ENCODE assay signal across 8 cellular contexts in genomic region chr1:29202053-29202452, GRCh38. TPM values are rescaled to one million over a fixed set of nuclear protein-coding genes. Genes with fewer than 3 reads are reported as not detected.
A peak's percentile ranks its signal among the peaks of the same experiment; 100 is the strongest.
DNase-seq lines count a peak whose midpoint lies in the region; ATAC-seq and TF ChIP-seq lines count a peak whose summit lies in the region.

No MANE protein-coding gene starts in this region.

- peaks cover 89% of the 10 kb centered on the region for H3K36me3 Mint-ChIP-seq in activated T-cell treated with anti-CD3 and anti-CD28 coated beads, Interleukin-2, amount 50 U/mL, for 24 hours (ENCODE audit: low read depth)

- peaks cover 9% of the 10 kb centered on the region for H3K4me1 ChIP-seq in body of pancreas
- H3K4me1 ChIP-seq in mesodermal cell (ENCODE audit: control insufficient read depth, insufficient read depth, low read length, poor library complexity, severe bottlenecking) = peaks cover 29% of the 10 kb centered on the region
- no peaks in the 10 kb centered on the region for H3K4me1 ChIP-seq in urinary bladder (ENCODE audit: insufficient read depth)

- ATAC-seq in body of pancreas = no peak

- no peaks in the 10 kb centered on the region for H3K9me3 Mint-ChIP-seq in activated T-cell treated with anti-CD3 and anti-CD28 coated beads, Interleukin-2, amount 50 U/mL, for 24 hours

- no peak overlapping the region for H3K4me3 ChIP-seq in body of pancreas
- H3K4me3 ChIP-seq in mesodermal cell (ENCODE audit: extremely low read depth, insufficient read depth, low read length, poor library complexity, severe bottlenecking) = no peak overlapping the region
- no peak overlapping the region for H3K4me3 ChIP-seq in urinary bladder (ENCODE audit: low read depth, low read length)

- H3K27me3 Mint-ChIP-seq in activated T-cell treated with anti-CD3 and anti-CD28 coated beads, Interleukin-2, amount 50 U/mL, for 24 hours = no peaks in the 10 kb centered on the region

- peaks cover 13% of the 10 kb centered on the region for H3K4me1 Mint-ChIP-seq in activated T-cell treated with anti-CD3 and anti-CD28 coated beads, Interleukin-2, amount 50 U/mL, for 24 hours (ENCODE audit: low read depth)

- no peak for TF ChIP-seq CTCF in body of pancreas (IDR thresholded peaks at IDR 0.05)

- no peak for TF ChIP-seq POLR2A in body of pancreas (IDR thresholded peaks at IDR 0.05)

- intact Hi-C loops in body of pancreas (cut with DNase I) = no loop called here

- H3K27ac ChIP-seq in body of pancreas = peak overlapping the region; percentile 18 to 62 (median 54)
- peak overlapping the region; percentile 86 for H3K27ac ChIP-seq in mesodermal cell (ENCODE audit: low read depth, low read length, severe bottlenecking)
- peak overlapping the region; percentile 19 for H3K27ac ChIP-seq in urinary bladder (ENCODE audit: low read depth)

- H3K36me3 ChIP-seq in body of pancreas (replicated peaks in 1 of 2; ENCODE audit: insufficient read depth in 1 of 2, low read depth in 2 of 2) = peaks cover 0 to 5% of the 10 kb centered on the region in 2 donors
- peaks cover 52% of the 10 kb centered on the region for H3K36me3 ChIP-seq in mesodermal cell (ENCODE audit: control insufficient read depth, insufficient read depth, low read length)
- peaks cover 4% of the 10 kb centered on the region for H3K36me3 ChIP-seq in urinary bladder (ENCODE audit: insufficient read depth)

- 95 to 100% methylated on average over 1 of the region's 1 CpG for WGBS in body of pancreas, 2 donors
- 100% methylated on average over 1 of the region's 1 CpG for WGBS in mesodermal cell (ENCODE audit: insufficient coverage in 2 of 2), 2 experiments
- WGBS in urinary bladder = 29% methylated on average over 1 of the region's 1 CpG

- no peak overlapping the region for H3K4me3 Mint-ChIP-seq in activated T-cell treated with anti-CD3 and anti-CD28 coated beads, Interleukin-2, amount 50 U/mL, for 24 hours

- H3K27ac Mint-ChIP-seq in activated T-cell treated with anti-CD3 and anti-CD28 coated beads, Interleukin-2, amount 50 U/mL, for 24 hours = peak overlapping the region; percentile 37

- no peak for DNase-seq in activated T-cell treated with anti-CD3 and anti-CD28 coated beads, Interleukin-2, amount 50 U/mL, for 24 hours
- DNase-seq in activated T-cell treated with anti-CD3 and anti-CD28 coated beads, Interleukin-2, amount 50 U/mL, for 48 hours = no peak
- DNase-seq in body of pancreas (no peak), NCI-H1436 treated with DMSO at 0.1 percent for 48 hours (lab: John Stamatoyannopoulos, UW) (no peak), hepatic stellate cell (ENCODE audit: low spot score) (no peak), SIG-M5 (lab: John Stamatoyannopoulos, UW) (no peak)

- H3K27me3 ChIP-seq in body of pancreas = no peaks in the 10 kb centered on the region

- H3K9me3 ChIP-seq in body of pancreas (no peaks in the 10 kb centered on the region), mesodermal cell (ENCODE audit: control insufficient read depth, low read length) (no peaks in the 10 kb centered on the region)

RNA-seq across cellular contexts. Expression of gene SRSF4, which starts 20.4 kb away (rescaled TPM):
- total RNA-seq in body of pancreas (10 to 100 TPM; 50.3 to 58.3 TPM), urinary bladder (57.3 TPM)
- polyA plus RNA-seq in mesodermal cell (2013, experiment 1 of 2) = 100 TPM
- 99.0 TPM for polyA plus RNA-seq in mesodermal cell (2013, experiment 2 of 2)
- 88.1 TPM for polyA plus RNA-seq in urinary bladder

RNA-seq across cellular contexts. Expression of gene MECR, which starts 28.7 kb away (rescaled TPM):
- total RNA-seq in body of pancreas = 10 to 100 TPM; 10.6 to 30.7 TPM
- polyA plus RNA-seq in mesodermal cell (2013, experiment 1 of 2) = 34.0 TPM
- polyA plus RNA-seq in mesodermal cell (2013, experiment 2 of 2) = 28.1 TPM
- 17.0 TPM for total RNA-seq in urinary bladder
- 17.6 TPM for polyA plus RNA-seq in urinary bladder

RNA-seq across cellular contexts. Expression of gene PTPRU, which starts 34.3 kb away (rescaled TPM):
- 10 to 100 TPM; 24.1 to 40.2 TPM for total RNA-seq in body of pancreas
- polyA plus RNA-seq in mesodermal cell (2013, experiment 1 of 2) = 42.9 TPM
- 30.9 TPM for polyA plus RNA-seq in mesodermal cell (2013, experiment 2 of 2)
- total RNA-seq in urinary bladder = 11.7 TPM
- 17.1 TPM for polyA plus RNA-seq in urinary bladder

Comparison
In these comparisons a context has a peak if more than half of its experiments do, and no peak if none do; other contexts are left out.
1. H3K27ac ChIP-seq: peak in every context shown above with its lines; median percentile 86 in mesodermal cell; 54 in body of pancreas; 19 in urinary bladder.